Comparison of ENCODE assay signal across 7 cellular contexts in genomic region chr20:36343641-36344040, GRCh38.
"Had no signal": no experiment of that assay in that cellular context is flagged by ENCODE, and none has a peak within 500 bp of the region (broad histone marks: within the 10 kb centered on the region; RNA-seq: fewer than 3 reads in every experiment).

No MANE protein-coding gene starts in this region.

- H3K9ac ChIP-seq: GM23248, KMS-11 had no signal

- H3K4me2 ChIP-seq: KMS-11 had no signal

- H3K27ac ChIP-seq: GM23248, HL-60, KMS-11 had no signal

- H3K9me3 ChIP-seq: HAP-1 had no signal

- DNase-seq: GM23248, GOT3, H7, KBM-7 had no signal

- H3K4me3 ChIP-seq: GM23248, HAP-1 had no signal

- H2AFZ ChIP-seq: GM23248 had no signal

- H3K4me1 ChIP-seq: HAP-1 had no signal

- H3K36me3 ChIP-seq: HAP-1 had no signal
